Comparison of ENCODE assay signal across 11 cellular contexts in the genomic region with DNA sequence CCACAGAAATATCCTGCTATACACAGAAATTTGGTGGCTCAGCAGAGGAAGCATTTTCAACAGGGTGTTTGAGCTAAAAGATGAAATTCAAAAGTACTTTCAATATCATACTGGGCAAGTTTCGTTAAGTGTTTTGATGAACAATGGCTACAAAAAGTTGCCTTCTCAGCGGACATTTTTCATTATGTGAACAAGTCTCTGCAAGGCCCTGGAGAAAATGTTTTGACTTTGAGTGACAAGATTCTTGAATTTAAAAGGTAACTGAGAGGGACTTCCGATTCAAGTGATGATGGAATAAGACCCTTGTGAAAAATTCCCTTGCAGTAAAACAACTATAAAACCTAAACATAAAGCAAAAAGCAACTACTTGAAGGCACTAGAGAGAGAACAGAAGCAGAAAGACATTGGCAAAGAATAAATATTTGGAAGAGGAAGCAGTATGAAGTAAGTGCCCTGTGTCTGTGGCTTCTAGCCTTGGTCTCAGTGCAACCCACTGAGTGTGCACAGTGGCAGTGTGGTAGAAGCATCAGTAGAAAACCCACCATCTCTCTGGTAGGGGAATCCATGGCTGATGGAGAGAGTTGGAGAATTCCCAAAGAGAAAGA.
DNase-seq lines count a peak whose midpoint lies in the region; ATAC-seq and TF ChIP-seq lines count a peak whose summit lies in the region.
"Had no signal": no experiment of that assay in that cellular context is flagged by ENCODE, and none has a peak within 500 bp of the region (broad histone marks: within the 10 kb centered on the region; RNA-seq: fewer than 3 reads in every experiment).

No MANE protein-coding gene starts in this region.

- peak overlapping the region; percentile 98 for H3K27ac Mint-ChIP-seq in Calu3 (ENCODE audit: unreplicated experiment)
- H3K27ac Mint-ChIP-seq in mesothelial cell of epicardium, result no peak overlapping the region

- no TSS peak for BruUV-seq in Calu3 (replicated peaks; lab: Mats Ljungman, UMichigan)

- H3K4me1 Mint-ChIP-seq in Calu3 (ENCODE audit: low read depth, unreplicated experiment) (peaks cover 42% of the 10 kb centered on the region), mesothelial cell of epicardium (no peaks in the 10 kb centered on the region)

- peak; percentile 31 for ATAC-seq in GM21723 (IDR thresholded peaks at IDR 0.05; ENCODE audit: unreplicated experiment)
- no peak for ATAC-seq in HG03378 (IDR thresholded peaks at IDR 0.05; ENCODE audit: unreplicated experiment)

- H3K27me3 Mint-ChIP-seq in Calu3 (ENCODE audit: unreplicated experiment) (no peaks in the 10 kb centered on the region), mesothelial cell of epicardium (ENCODE audit: low read depth) (no peaks in the 10 kb centered on the region)

- H3K36me3 Mint-ChIP-seq in Calu3 (ENCODE audit: insufficient read depth, unreplicated experiment), result peaks cover 27% of the 10 kb centered on the region
- no peaks in the 10 kb centered on the region for H3K36me3 Mint-ChIP-seq in mesothelial cell of epicardium

- no peak for DNase-seq in Calu3
- DNase-seq in SKM-1 treated with dmso at 0.1 percent for 144 hours (lab: John Stamatoyannopoulos, UW; ENCODE audit: unreplicated experiment), result peak; percentile 58
- DNase-seq in fibroblast of peridontal ligament (ENCODE audit: extremely low read depth), result peak; percentile 18
- no peak for DNase-seq in mesothelial cell of epicardium (ENCODE audit: low spot score in 2 of 2, unreplicated experiment in 2 of 2)
- no peak for DNase-seq in SK-N-DZ (ENCODE audit: low spot score)
- no peak for DNase-seq in T-helper 9 cell
- DNase-seq: left ventricle myocardium inferior, NCI-H2171 treated with DMSO at 0.1 percent for 48 hours had no signal

- CTCF ChIA-PET in Calu3 (lab: Charles Lee), result no interaction called here

- TF ChIP-seq CTCF in Calu3 (IDR thresholded peaks at IDR 0.05; ENCODE audit: unreplicated experiment) (no peak), mesothelial cell of epicardium (IDR thresholded peaks at IDR 0.05; ENCODE audit: unreplicated experiment) (no peak)

- H3K9me3 Mint-ChIP-seq in Calu3 (ENCODE audit: low read depth, unreplicated experiment), result peaks cover 22% of the 10 kb centered on the region
- peaks cover 39% of the 10 kb centered on the region for H3K9me3 Mint-ChIP-seq in mesothelial cell of epicardium

- H3K4me3 Mint-ChIP-seq in Calu3 (ENCODE audit: low read depth, unreplicated experiment), result no peak overlapping the region
- H3K4me3 Mint-ChIP-seq in mesothelial cell of epicardium, result no peak overlapping the region
- H3K4me3 Mint-ChIP-seq: HFFc6 had no signal

- intact Hi-C loops in Calu3 (cut with micrococcal nuclease; ENCODE audit: unreplicated experiment), result loop anchor here (5.0 kb wide), 1 partner anchor 65 kb away; the partner anchor contains the start of gene NAMPT

Comparison
In these comparisons a context has a peak if more than half of its experiments do, and no peak if none do; other contexts are left out.
1. DNase-seq: peak in SKM-1 treated with dmso at 0.1 percent for 144 hours (single experiment) and fibroblast of peridontal ligament (single experiment); none in Calu3 (single experiment), mesothelial cell of epicardium (0 of 2), SK-N-DZ (single experiment) and T-helper 9 cell (single experiment).